ENCODE assay signal across 20 cellular contexts in genomic region chr22:27380826-27381225, GRCh38.
"Had no signal": no experiment of that assay in that cellular context is flagged by ENCODE, and none has a peak within 500 bp of the region (broad histone marks: within the 10 kb centered on the region; RNA-seq: fewer than 3 reads in every experiment).

No MANE protein-coding gene starts in this region.

- H3K4me3 Mint-ChIP-seq: activated naive CD8-positive, alpha-beta T cell; effector memory CD8-positive, alpha-beta T cell; memory B cell; naive B cell; neural crest cell; stimulated activated memory B cell treated with anti-CD40 and anti-IgM and Interleukin-4, amounts not matched to agents 10 μg/mL and 1 μg/mL and 100 μg/mL, for 72 hours had no signal

- H3K36me3 ChIP-seq: cardiac muscle cell, left lung, spleen, upper lobe of left lung, WERI-Rb-1 had no signal

- H3K27ac ChIP-seq: cardiac muscle cell, left lung, parathyroid adenoma, spleen, testis, upper lobe of left lung, WERI-Rb-1 had no signal

- H3K9me3 Mint-ChIP-seq: effector memory CD8-positive, alpha-beta T cell; memory B cell; neural crest cell; stimulated activated memory B cell treated with anti-CD40 and anti-IgM and Interleukin-4, amounts not matched to agents 10 μg/mL and 1 μg/mL and 100 μg/mL, for 72 hours had no signal

- H3K9ac ChIP-seq: parathyroid adenoma had no signal

- FAIRE-seq: keratinocyte had no signal

- H3K27ac Mint-ChIP-seq: activated naive CD8-positive, alpha-beta T cell; effector memory CD8-positive, alpha-beta T cell; memory B cell; naive B cell; stimulated activated memory B cell treated with anti-CD40 and anti-IgM and Interleukin-4, amounts not matched to agents 10 μg/mL and 1 μg/mL and 100 μg/mL, for 72 hours had no signal

- H3K4me1 Mint-ChIP-seq: memory B cell; naive B cell; stimulated activated memory B cell treated with anti-CD40 and anti-IgM and Interleukin-4, amounts not matched to agents 10 μg/mL and 1 μg/mL and 100 μg/mL, for 72 hours had no signal

- H3K9me3 ChIP-seq: left lung, spleen, testis, upper lobe of left lung had no signal

- ATAC-seq: effector memory CD8-positive, alpha-beta T cell; left lung; stimulated activated memory B cell treated with anti-CD40 and anti-IgM and Interleukin-4, amounts not matched to agents 10 μg/mL and 1 μg/mL and 100 μg/mL, for 72 hours had no signal

- H3K36me3 Mint-ChIP-seq: activated naive CD8-positive, alpha-beta T cell; memory B cell; naive B cell; stimulated activated memory B cell treated with anti-CD40 and anti-IgM and Interleukin-4, amounts not matched to agents 10 μg/mL and 1 μg/mL and 100 μg/mL, for 72 hours had no signal

- H3K27me3 Mint-ChIP-seq: activated naive CD8-positive, alpha-beta T cell had no signal

- H3K4me3 ChIP-seq: cardiac muscle cell, left lung, spleen, testis, upper lobe of left lung had no signal

- DNase-seq: activated CD4-positive, alpha-beta T cell treated with anti-CD3 and anti-CD28 coated beads for 1 hour; activated gamma-delta T cell; dermis blood vessel endothelial cell; effector memory CD8-positive, alpha-beta T cell; hippocampal formation; left lung; naive B cell; spleen; stimulated activated CD4-positive, alpha-beta T cell treated with anti-CD3 and anti-CD28 coated beads, Interleukin-4, amount 100 ng/mL, for 4 hours; SW 1271; testis; upper lobe of left lung; WERI-Rb-1 had no signal
